Comparison of ENCODE assay signal across 11 cellular contexts in the genomic region with DNA sequence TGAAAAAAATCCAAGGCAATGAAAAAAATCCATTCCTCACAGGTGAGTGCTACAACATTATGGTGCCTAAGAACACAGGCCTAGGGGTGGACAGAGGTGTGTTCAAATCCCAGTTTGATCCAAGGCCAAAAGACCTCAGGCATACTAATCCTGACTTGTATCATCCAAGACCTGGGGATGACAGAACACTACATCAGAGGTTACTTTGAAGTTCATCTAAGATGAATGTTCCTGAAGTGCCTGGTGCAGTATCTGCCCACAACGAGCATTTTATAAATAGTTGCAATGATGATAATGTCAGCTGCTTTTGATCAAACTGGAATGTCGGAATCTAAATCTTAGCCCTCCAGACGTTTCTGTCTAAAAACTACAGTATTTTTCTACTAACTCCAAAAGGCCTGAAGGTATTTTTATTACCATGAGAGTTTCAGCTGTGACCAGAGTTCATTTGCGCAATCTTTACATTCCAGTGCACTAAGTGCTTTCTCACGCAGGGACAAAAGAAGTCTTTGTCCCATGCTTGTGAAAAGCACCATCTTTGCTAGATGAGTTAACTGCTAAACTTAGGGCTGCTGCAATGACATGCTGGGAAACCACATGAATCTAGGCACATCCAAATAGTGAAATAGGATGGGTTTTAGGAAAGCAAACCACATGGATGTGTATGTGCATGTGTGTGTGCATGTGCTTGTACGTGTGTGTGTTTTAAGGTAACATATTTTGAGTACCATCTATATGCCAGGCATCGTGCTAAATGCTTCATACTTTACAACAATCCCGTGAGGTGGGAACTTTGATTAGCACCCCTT. TPM values are rescaled to one million over a fixed set of nuclear protein-coding genes. Genes with fewer than 3 reads are reported as not detected.
DNase-seq lines count a peak whose midpoint lies in the region; ATAC-seq and TF ChIP-seq lines count a peak whose summit lies in the region.
"Had no signal": no experiment of that assay in that cellular context is flagged by ENCODE, and none has a peak within 500 bp of the region (broad histone marks: within the 10 kb centered on the region; RNA-seq: fewer than 3 reads in every experiment).

No MANE protein-coding gene starts in this region.

- H3K27ac ChIP-seq in SJCRH30 (peak overlapping the region; percentile 67), prostate gland (peak overlapping the region; percentile 38 to 41), caudate nucleus (ENCODE audit: low read depth, low read length) (no peak overlapping the region)

- intact Hi-C loops in prostate gland (cut with DNase I): no loop called here

- H3K4me1 ChIP-seq in SJCRH30: peaks cover 24% of the 10 kb centered on the region
- H3K4me1 ChIP-seq in prostate gland (replicated peaks): peaks cover 25% of the 10 kb centered on the region

- TF ChIP-seq POLR2A in prostate gland (IDR thresholded peaks at IDR 0.05): no peak

- peaks cover 22% of the 10 kb centered on the region for H3K36me3 ChIP-seq in SJCRH30
- peaks cover 0 to 2% of the 10 kb centered on the region in 2 donors for H3K36me3 ChIP-seq in prostate gland

- in situ Hi-C loops in GM13977 (cut with MboI; ENCODE audit: low pct_unique_long_range_greater_than_20kb, low sequenced_read_pairs, unreplicated experiment): no loop called here

- ATAC-seq in GM19023 (IDR thresholded peaks at IDR 0.05; ENCODE audit: unreplicated experiment): no peak

- 48% methylated on average over 8 of the region's 8 CpGs for WGBS in prostate gland

- DNase-seq in EL: peak; percentile 98
- DNase-seq in SJCRH30: peak; percentile 70 to 88
- DNase-seq in fibroblast of peridontal ligament (ENCODE audit: extremely low read depth): peak; percentile 99
- peak; percentile 64 for DNase-seq in prostate gland (ENCODE audit: low spot score)
- DNase-seq in NCI-H1930 (lab: John Stamatoyannopoulos, UW): no peak
- DNase-seq in caudate nucleus (lab: John Stamatoyannopoulos, UW): no peak
- DNase-seq in GM13977 (ENCODE audit: low spot score): no peak
- DNase-seq: activated CD4-positive, CD25-positive, alpha-beta regulatory T cell treated with anti-CD3 and anti-CD28 coated beads, Interleukin-2, amount 50 U/mL, for 72 hours; GF-D8; H7 had no signal

- H3K4me3 ChIP-seq in SJCRH30 (no peak overlapping the region), prostate gland (no peak overlapping the region)

- TF ChIP-seq CTCF in prostate gland (IDR thresholded peaks at IDR 0.05): no peak
- TF ChIP-seq CTCF in GM13977 (IDR thresholded peaks at IDR 0.05; ENCODE audit: extremely low read depth, insufficient read depth, missing control alignments): no peak

- no peaks in the 10 kb centered on the region for H3K27me3 ChIP-seq in SJCRH30
- H3K27me3 ChIP-seq in prostate gland (replicated peaks; ENCODE audit: insufficient read depth): no peaks in the 10 kb centered on the region

- H3K9me3 ChIP-seq in SJCRH30 (replicated peaks): no peaks in the 10 kb centered on the region
- no peaks in the 10 kb centered on the region for H3K9me3 ChIP-seq in prostate gland

RNA-seq across cellular contexts. Expression of gene ANXA2, which starts 18.1 kb away (rescaled TPM):
- total RNA-seq in SJCRH30 (2014; rRNA removed; shearing (Covaris generic)): 236 and 243 TPM in 2 replicates
- 100 to 1,000 TPM; 404 to 595 TPM for total RNA-seq in prostate gland

Comparison
In these comparisons a context has a peak if more than half of its experiments do, and no peak if none do; other contexts are left out.
1. DNase-seq: peak in EL (single experiment), SJCRH30 (2 of 2), fibroblast of peridontal ligament (single experiment) and prostate gland (single experiment); none in NCI-H1930 (0 of 2), caudate nucleus (0 of 61) and GM13977 (single experiment).